ENCODE assay signal across 12 cellular contexts in the genomic region with DNA sequence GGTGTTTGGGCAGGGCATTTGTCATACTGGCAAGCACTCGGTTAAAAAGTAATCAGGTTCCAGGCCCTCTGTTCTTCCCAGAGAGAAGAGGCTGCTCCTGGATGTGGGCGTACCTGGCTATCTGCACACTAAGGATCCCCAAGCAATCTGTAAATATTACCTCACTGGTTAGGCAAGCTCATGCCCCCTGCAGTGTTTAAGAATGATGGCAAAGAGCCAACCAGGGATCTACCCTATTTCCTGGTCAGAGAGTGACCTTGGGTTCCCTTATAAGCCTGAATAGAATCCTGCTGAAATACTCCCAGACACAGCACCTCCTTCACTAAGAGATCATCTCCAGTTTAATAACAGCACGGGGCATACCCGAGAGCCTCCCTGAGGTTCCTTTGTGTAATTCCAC.
DNase-seq lines count a peak whose midpoint lies in the region; ATAC-seq and TF ChIP-seq lines count a peak whose summit lies in the region.
"Had no signal": no experiment of that assay in that cellular context is flagged by ENCODE, and none has a peak within 500 bp of the region (broad histone marks: within the 10 kb centered on the region; RNA-seq: fewer than 3 reads in every experiment).

No MANE protein-coding gene starts in this region.

- H3K4me3 ChIP-seq in HUES48 (ENCODE audit: low read depth, low read length) = no peak overlapping the region
- H3K4me3 ChIP-seq in thyroid gland (replicated peaks in 1 of 3) = no peak overlapping the region
- no peak overlapping the region for H3K4me3 ChIP-seq in ascending aorta

- no peak for TF ChIP-seq POLR2A in thyroid gland (IDR thresholded peaks at IDR 0.05)

- peaks cover 0 to 11% (median 11%) of the 10 kb centered on the region in 3 donors for H3K4me1 Mint-ChIP-seq in T-cell

- CTCF ChIA-PET in T-cell (lab: Charles Lee) = no interaction called here

- POLR2A ChIA-PET in T-cell (lab: Charles Lee) = no interaction called here

- no peaks in the 10 kb centered on the region for H3K4me1 ChIP-seq in HUES48 (ENCODE audit: control insufficient read depth, insufficient read depth, low read length)
- no peaks in the 10 kb centered on the region for H3K4me1 ChIP-seq in thyroid gland
- no peaks in the 10 kb centered on the region for H3K4me1 ChIP-seq in ascending aorta

- H3K27me3 ChIP-seq in HUES48 (ENCODE audit: control insufficient read depth, insufficient read depth, low read length) (no peaks in the 10 kb centered on the region), thyroid gland (no peaks in the 10 kb centered on the region), ascending aorta (no peaks in the 10 kb centered on the region)

- WGBS in thyroid gland, 2 donors = 92 to 96% methylated on average over 4 of the region's 4 CpGs

- no peak overlapping the region for H3K4me3 Mint-ChIP-seq in T-cell
- H3K4me3 Mint-ChIP-seq: activated CD4-positive, alpha-beta memory T cell treated with anti-CD3 and anti-CD28 coated beads, Interleukin-2, amount 10 ng/mL, durations not matched to agents 7 days and 5 days had no signal

- H3K36me3 Mint-ChIP-seq in T-cell = no peaks in the 10 kb centered on the region

- ATAC-seq in left lobe of liver = peak; percentile 61
- no peak for ATAC-seq in T-cell (replicated peaks in 1 of 4)

- H3K9me3 Mint-ChIP-seq in T-cell = peaks cover 2 to 11% (median 7%) of the 10 kb centered on the region in 3 donors

- DNase-seq in SW480 (ENCODE audit: low spot score) (peak; percentile 36), left lobe of liver (ENCODE audit: low spot score) (no peak), DMS 273 treated with DMSO at 0.1 percent for 48 hours (lab: John Stamatoyannopoulos, UW) (no peak), thyroid gland (no peak), ascending aorta (ENCODE audit: low spot score in 2 of 2) (no peak), T-cell (no peak)
- DNase-seq: activated CD4-positive, alpha-beta memory T cell treated with anti-CD3 and anti-CD28 coated beads, Interleukin-2, amount 10 ng/mL, durations not matched to agents 7 days and 5 days; activated naive CD4-positive, alpha-beta T cell; Kasumi-1; NCI-H2171 had no signal

- H3K9me3 ChIP-seq in HUES48 (ENCODE audit: control insufficient read depth, insufficient read depth, low read length) = no peaks in the 10 kb centered on the region
- no peaks in the 10 kb centered on the region for H3K9me3 ChIP-seq in thyroid gland
- no peaks in the 10 kb centered on the region for H3K9me3 ChIP-seq in ascending aorta

- peak overlapping the region; percentile 66 for H3K27ac ChIP-seq in 22Rv1
- H3K27ac ChIP-seq in HUES48 (ENCODE audit: low read depth, low read length) = peak overlapping the region; percentile 18
- no peak overlapping the region for H3K27ac ChIP-seq in thyroid gland
- H3K27ac ChIP-seq in ascending aorta = no peak overlapping the region

- no peaks in the 10 kb centered on the region for H3K27me3 Mint-ChIP-seq in T-cell
- H3K27me3 Mint-ChIP-seq: activated CD4-positive, alpha-beta memory T cell treated with anti-CD3 and anti-CD28 coated beads, Interleukin-2, amount 10 ng/mL, durations not matched to agents 7 days and 5 days had no signal

- H3K27ac Mint-ChIP-seq in T-cell = no peak overlapping the region
- H3K27ac Mint-ChIP-seq: activated CD4-positive, alpha-beta memory T cell treated with anti-CD3 and anti-CD28 coated beads, Interleukin-2, amount 10 ng/mL, durations not matched to agents 7 days and 5 days had no signal

- no peak for TF ChIP-seq CTCF in 22Rv1 (IDR thresholded peaks at IDR 0.05)
- no peak for TF ChIP-seq CTCF in thyroid gland (IDR thresholded peaks at IDR 0.05)
- TF ChIP-seq CTCF in ascending aorta (IDR thresholded peaks at IDR 0.05) = no peak

- no peak overlapping the region for H3K9ac ChIP-seq in HUES48 (ENCODE audit: low read depth, low read length)

- H3K36me3 ChIP-seq in HUES48 (ENCODE audit: control insufficient read depth, insufficient read depth, low read length) = no peaks in the 10 kb centered on the region
- no peaks in the 10 kb centered on the region for H3K36me3 ChIP-seq in thyroid gland
- H3K36me3 ChIP-seq in ascending aorta = no peaks in the 10 kb centered on the region

- intact Hi-C loops in thyroid gland (cut with DNase I) = no loop called here
- intact Hi-C loops in ascending aorta (cut with DNase I) = no loop called here

Comparison
In these comparisons a context has a peak if more than half of its experiments do, and no peak if none do; other contexts are left out.
1. H3K27ac ChIP-seq: peak in 22Rv1 (single experiment) and HUES48 (single experiment); none in thyroid gland (0 of 3) and ascending aorta (0 of 2).